In genomic region chr19:34145741-34146202, GRCh38 we compare ENCODE assay signal across 8 cellular contexts. TPM values are rescaled to one million over a fixed set of nuclear protein-coding genes. Genes with fewer than 3 reads are reported as not detected.
DNase-seq lines count a peak whose midpoint lies in the region; ATAC-seq and TF ChIP-seq lines count a peak whose summit lies in the region.

No MANE protein-coding gene starts in this region.

- CTCF ChIA-PET in AG04450 (lab: Charles Lee): interaction anchor here (0.5 to 6.1 kb wide), 25 partner anchors 9 to 1437 kb away, joined by 3 to 61 read pairs (median 4); no protein-coding TSS in a partner anchor
- CTCF ChIA-PET in activated CD4-positive, alpha-beta T cell treated with anti-CD3 and anti-CD28 coated beads, Interleukin-2, amount 10 ng/mL, durations not matched to agents 7 days and 5 days (lab: Charles Lee): interaction anchor here (0.9 to 3.3 kb wide), 3 partner anchors 26 to 371 kb away, joined by 4 to 7 read pairs (median 7); no protein-coding TSS in a partner anchor

- H3K4me3 ChIP-seq in AG04450 (ENCODE audit: low read depth, low read length): no peak overlapping the region

- POLR2A ChIA-PET in AG04450 (lab: Yijun Ruan, JAX): no interaction called here
- POLR2A ChIA-PET in activated CD4-positive, alpha-beta T cell treated with anti-CD3 and anti-CD28 coated beads, Interleukin-2, amount 10 ng/mL, durations not matched to agents 7 days and 5 days (lab: Charles Lee): no interaction called here

- H3K36me3 Mint-ChIP-seq in activated CD4-positive, alpha-beta T cell treated with anti-CD3 and anti-CD28 coated beads, Interleukin-2, amount 10 ng/mL, durations not matched to agents 7 days and 5 days (ENCODE audit: low read depth): no peaks in the 10 kb centered on the region

- ATAC-seq in stimulated activated naive CD8-positive, alpha-beta T cell treated with anti-CD3 and anti-CD28 coated beads, Interleukin-15, amount 100 ng/mL, for 72 hours: peak; percentile 71

- DNase-seq in AG04450 (ENCODE audit: low read depth, low spot score) (no peak), GM13977 (ENCODE audit: low spot score) (peak; percentile 61), NCI-H524 (lab: John Stamatoyannopoulos, UW) (peak; percentile 28 to 79), midbrain (lab: John Stamatoyannopoulos, UW) (peak; percentile 56), GOT3 (lab: John Stamatoyannopoulos, UW) (no peak)
- peak; percentile 70 for DNase-seq in activated CD4-positive, alpha-beta T cell treated with anti-CD3 and anti-CD28 coated beads, Interleukin-2, amount 10 ng/mL, durations not matched to agents 7 days and 5 days
- DNase-seq in effector CD8-positive, alpha-beta T cell (lab: John Stamatoyannopoulos, UW): peak; percentile 35
- DNase-seq in stimulated activated naive CD8-positive, alpha-beta T cell treated with anti-CD3 and anti-CD28 coated beads, Interleukin-15, amount 100 ng/mL, for 72 hours: peak; percentile 47 to 52

- in situ Hi-C loops in GM13977 (cut with MboI; ENCODE audit: low pct_unique_long_range_greater_than_20kb, low sequenced_read_pairs, unreplicated experiment): no loop called here

- H3K27ac Mint-ChIP-seq in activated CD4-positive, alpha-beta T cell treated with anti-CD3 and anti-CD28 coated beads, Interleukin-2, amount 10 ng/mL, durations not matched to agents 7 days and 5 days: no peak overlapping the region
- peak overlapping the region in 1 of 2 donors; percentile 37 for H3K27ac Mint-ChIP-seq in stimulated activated naive CD8-positive, alpha-beta T cell treated with anti-CD3 and anti-CD28 coated beads, Interleukin-15, amount 100 ng/mL, for 72 hours

- peaks cover 4% of the 10 kb centered on the region for H3K27me3 ChIP-seq in AG04450 (ENCODE audit: control insufficient read depth, insufficient read depth, low read length)

- no peaks in the 10 kb centered on the region for H3K27me3 Mint-ChIP-seq in activated CD4-positive, alpha-beta T cell treated with anti-CD3 and anti-CD28 coated beads, Interleukin-2, amount 10 ng/mL, durations not matched to agents 7 days and 5 days
- H3K27me3 Mint-ChIP-seq in stimulated activated naive CD8-positive, alpha-beta T cell treated with anti-CD3 and anti-CD28 coated beads, Interleukin-15, amount 100 ng/mL, for 72 hours: no peaks in the 10 kb centered on the region

- no peaks in the 10 kb centered on the region for H3K4me1 Mint-ChIP-seq in activated CD4-positive, alpha-beta T cell treated with anti-CD3 and anti-CD28 coated beads, Interleukin-2, amount 10 ng/mL, durations not matched to agents 7 days and 5 days
- H3K4me1 Mint-ChIP-seq in stimulated activated naive CD8-positive, alpha-beta T cell treated with anti-CD3 and anti-CD28 coated beads, Interleukin-15, amount 100 ng/mL, for 72 hours: no peaks in the 10 kb centered on the region

- no peak overlapping the region for H3K4me3 Mint-ChIP-seq in activated CD4-positive, alpha-beta T cell treated with anti-CD3 and anti-CD28 coated beads, Interleukin-2, amount 10 ng/mL, durations not matched to agents 7 days and 5 days
- H3K4me3 Mint-ChIP-seq in stimulated activated naive CD8-positive, alpha-beta T cell treated with anti-CD3 and anti-CD28 coated beads, Interleukin-15, amount 100 ng/mL, for 72 hours: no peak overlapping the region

- no peaks in the 10 kb centered on the region for H3K9me3 ChIP-seq in AG04450 (ENCODE audit: control insufficient read depth, insufficient read depth, low read length)

- peak; percentile 85 for TF ChIP-seq CTCF in AG04450 (IDR thresholded peaks at IDR 0.05; ENCODE audit: low read depth, low read length)
- peak; percentile 69 for TF ChIP-seq CTCF in GM13977 (IDR thresholded peaks at IDR 0.05; ENCODE audit: extremely low read depth, insufficient read depth, missing control alignments)

- H3K27ac ChIP-seq in AG04450 (ENCODE audit: low read depth, low read length): no peak overlapping the region

- no peaks in the 10 kb centered on the region for H3K9me3 Mint-ChIP-seq in activated CD4-positive, alpha-beta T cell treated with anti-CD3 and anti-CD28 coated beads, Interleukin-2, amount 10 ng/mL, durations not matched to agents 7 days and 5 days
- H3K9me3 Mint-ChIP-seq in stimulated activated naive CD8-positive, alpha-beta T cell treated with anti-CD3 and anti-CD28 coated beads, Interleukin-15, amount 100 ng/mL, for 72 hours: no peaks in the 10 kb centered on the region

RNA-seq across cellular contexts. Expression of gene LSM14A, which starts 26.5 kb away (rescaled TPM):
- 97.0 and 99.2 TPM in 2 replicates for polyA plus RNA-seq in AG04450 (2011; rRNA removed)
- 136 and 158 TPM in 2 replicates for polyA minus RNA-seq in AG04450 (2011; rRNA and poly(A)+ RNA removed)
- 100 to 1,000 TPM; 141 to 146 TPM for total RNA-seq in activated CD4-positive, alpha-beta T cell treated with anti-CD3 and anti-CD28 coated beads, Interleukin-2, amount 10 ng/mL, durations not matched to agents 7 days and 5 days

Comparison
In these comparisons a context has a peak if more than half of its experiments do, and no peak if none do; other contexts are left out.
1. DNase-seq: peak in GM13977 (single experiment), NCI-H524 (2 of 2), activated CD4-positive, alpha-beta T cell treated with anti-CD3 and anti-CD28 coated beads, Interleukin-2, amount 10 ng/mL, durations not matched to agents 7 days and 5 days (single experiment), effector CD8-positive, alpha-beta T cell (single experiment), midbrain (single experiment) and stimulated activated naive CD8-positive, alpha-beta T cell treated with anti-CD3 and anti-CD28 coated beads, Interleukin-15, amount 100 ng/mL, for 72 hours (2 of 2); none in AG04450 (single experiment) and GOT3 (single experiment).